1 cellular context compared by ENCODE assay signal in genomic region chr17:45127209-45127582, GRCh38.
A peak's percentile ranks its signal among the peaks of the same experiment; 100 is the strongest.
TF ChIP-seq lines count a peak whose summit lies in the region.

No MANE protein-coding gene starts in this region.

TF ChIP-seq in HepG2, 621 proteins besides CTCF, POLR2A, EP300 and RAD21 (continues in another document):
- TF ChIP-seq TMF1 (CRISPR knock-in tag; IDR thresholded peaks at IDR 0.05; ENCODE audit: low read depth) (no peak), EHMT2 (IDR thresholded peaks at IDR 0.05; ENCODE audit: borderline replicate concordance, low read depth, low read length) (no peak), ZNF788 (CRISPR knock-in tag; IDR thresholded peaks at IDR 0.05; ENCODE audit: borderline replicate concordance) (0 out of 2 replicates have a peak, but pooled peaks have one; percentile 18), PTBP1 (IDR thresholded peaks at IDR 0.05; ENCODE audit: low read depth, low read length, poor library complexity, severe bottlenecking) (peak; percentile 16), ZNF609 (CRISPR knock-in tag; IDR thresholded peaks at IDR 0.05; ENCODE audit: borderline replicate concordance) (0 out of 2 replicates have a peak, but pooled peaks have one; percentile 10), IRF9 (CRISPR knock-in tag; IDR thresholded peaks at IDR 0.05; ENCODE audit: borderline replicate concordance) (0 out of 2 replicates have a peak, but pooled peaks have one; percentile 46), MAX (IDR thresholded peaks at IDR 0.05) (peak; percentile 26), BCL6 (CRISPR knock-in tag; IDR thresholded peaks at IDR 0.05) (no peak), GTF3A (CRISPR knock-in tag; conservative IDR thresholded peaks at IDR 0.05) (0 out of 2 replicates have a peak, but pooled peaks have one; percentile 64), ZNF776 (CRISPR knock-in tag; IDR thresholded peaks at IDR 0.05) (0 out of 2 replicates have a peak, but pooled peaks have one; percentile 8), RBAK (CRISPR knock-in tag; IDR thresholded peaks at IDR 0.05) (no peak), ZNF782 (CRISPR knock-in tag; IDR thresholded peaks at IDR 0.05; ENCODE audit: borderline replicate concordance) (peak; percentile 60; the same call in 1 of the 2 replicates), MTF2 (CRISPR knock-in tag; IDR thresholded peaks at IDR 0.05; ENCODE audit: borderline replicate concordance) (no peak), GMEB2 (CRISPR knock-in tag; IDR thresholded peaks at IDR 0.05; ENCODE audit: low read depth) (no peak), ZNF619 (CRISPR knock-in tag; IDR thresholded peaks at IDR 0.05) (no peak), MTF1 (CRISPR knock-in tag; IDR thresholded peaks at IDR 0.05) (no peak), ZNF225 (CRISPR knock-in tag; IDR thresholded peaks at IDR 0.05) (no peak), NBN (conservative IDR thresholded peaks at IDR 0.05) (no peak), MEIS1 (CRISPR knock-in tag; IDR thresholded peaks at IDR 0.05; ENCODE audit: borderline replicate concordance) (peak; percentile 18; the same call in 1 of the 2 replicates), FOSL1 (CRISPR knock-in tag; IDR thresholded peaks at IDR 0.05; ENCODE audit: borderline replicate concordance) (no peak), ZNF138 (CRISPR knock-in tag; IDR thresholded peaks at IDR 0.05; ENCODE audit: low read depth) (0 out of 2 replicates have a peak, but pooled peaks have one; percentile 61), DZIP1 (CRISPR knock-in tag; IDR thresholded peaks at IDR 0.05) (0 out of 2 replicates have a peak, but pooled peaks have one; percentile 70), MNT (IDR thresholded peaks at IDR 0.05) (no peak), KLF16 (CRISPR knock-in tag; IDR thresholded peaks at IDR 0.05) (0 out of 4 replicates have a peak, but pooled peaks of 1 of the 2 experiments have one; percentile 34), POLR2AphosphoS2 (IDR thresholded peaks at IDR 0.05; ENCODE audit: low read depth, low read length) (no peak), SATB2 (CRISPR knock-in tag; IDR thresholded peaks at IDR 0.05) (no peak), ZBTB40 (IDR thresholded peaks at IDR 0.05) (no peak), ZBTB40 (CRISPR knock-in tag; IDR thresholded peaks at IDR 0.05) (peak; percentile 41; the same call in 1 of the 2 replicates), FOXO4 (CRISPR knock-in tag; conservative IDR thresholded peaks at IDR 0.05) (0 out of 2 replicates have a peak, but pooled peaks have one; percentile 50), ZNF17 (CRISPR knock-in tag; IDR thresholded peaks at IDR 0.05) (no peak), RAD51 (IDR thresholded peaks at IDR 0.05; ENCODE audit: borderline replicate concordance) (no peak), KLF6 (CRISPR knock-in tag; IDR thresholded peaks at IDR 0.05) (no peak), SP2 (CRISPR knock-in tag; IDR thresholded peaks at IDR 0.05) (0 out of 2 replicates have a peak, but pooled peaks have one; percentile 44), BRCA1 (CRISPR knock-in tag; IDR thresholded peaks at IDR 0.05) (no peak), ZSCAN12 (CRISPR knock-in tag; IDR thresholded peaks at IDR 0.05) (no peak), ZBTB38 (CRISPR knock-in tag; IDR thresholded peaks at IDR 0.05) (peak; percentile 24; the same call in 1 of the 2 replicates), NAIF1 (CRISPR knock-in tag; IDR thresholded peaks at IDR 0.05; ENCODE audit: borderline replicate concordance) (no peak)
